ENCODE assay signal across 10 cellular contexts in genomic region chr6:41636803-41637178, GRCh38. TPM values are rescaled to one million over a fixed set of nuclear protein-coding genes. Genes with fewer than 3 reads are reported as not detected.
DNase-seq lines count a peak whose midpoint lies in the region; ATAC-seq and TF ChIP-seq lines count a peak whose summit lies in the region.
"Had no signal": no experiment of that assay in that cellular context is flagged by ENCODE, and none has a peak within 500 bp of the region (broad histone marks: within the 10 kb centered on the region; RNA-seq: fewer than 3 reads in every experiment).

No MANE protein-coding gene starts in this region.

- H2BK120ac ChIP-seq in mesendoderm (ENCODE audit: low read depth, low read length): peak overlapping the region; percentile 19

- H3K9me3 Mint-ChIP-seq in activated naive CD8-positive, alpha-beta T cell (ENCODE audit: low read depth): no peaks in the 10 kb centered on the region
- no peaks in the 10 kb centered on the region for H3K9me3 Mint-ChIP-seq in activated naive CD8-positive, alpha-beta T cell treated with anti-CD3 and anti-CD28 coated beads, Interleukin-2, amount 50 U/mL, for 24 hours
- no peaks in the 10 kb centered on the region for H3K9me3 Mint-ChIP-seq in endothelial cell (ENCODE audit: unreplicated experiment)
- H3K9me3 Mint-ChIP-seq in activated T-cell treated with anti-CD3 and anti-CD28 coated beads, Interleukin-2, amount 50 U/mL, for 24 hours: no peaks in the 10 kb centered on the region
- no peaks in the 10 kb centered on the region for H3K9me3 Mint-ChIP-seq in activated CD4-positive, alpha-beta T cell treated with anti-CD3 and anti-CD28 coated beads, Interleukin-2, amount 10 ng/mL, durations not matched to agents 7 days and 5 days

- peak overlapping the region; percentile 71 for H3K4me3 ChIP-seq in mesendoderm (ENCODE audit: low read length)
- H3K4me3 ChIP-seq in uterus: peak overlapping the region; percentile 7 to 43

- H3K27ac Mint-ChIP-seq in activated naive CD8-positive, alpha-beta T cell: no peak overlapping the region
- no peak overlapping the region for H3K27ac Mint-ChIP-seq in activated naive CD8-positive, alpha-beta T cell treated with anti-CD3 and anti-CD28 coated beads, Interleukin-2, amount 50 U/mL, for 24 hours
- H3K27ac Mint-ChIP-seq in endothelial cell (ENCODE audit: unreplicated experiment): peak overlapping the region; percentile 66
- H3K27ac Mint-ChIP-seq in activated T-cell treated with anti-CD3 and anti-CD28 coated beads, Interleukin-2, amount 50 U/mL, for 24 hours: no peak overlapping the region
- no peak overlapping the region for H3K27ac Mint-ChIP-seq in activated CD4-positive, alpha-beta T cell treated with anti-CD3 and anti-CD28 coated beads, Interleukin-2, amount 10 ng/mL, durations not matched to agents 7 days and 5 days

- H3K9ac ChIP-seq in mesendoderm (ENCODE audit: low read length): peak overlapping the region; percentile 88

- intact Hi-C loops in uterus (cut with DNase I; ENCODE audit: low total_unique reads): no loop called here

- no peaks in the 10 kb centered on the region for H3K36me3 ChIP-seq in mesendoderm (ENCODE audit: control insufficient read depth, insufficient read depth, low read length)
- H3K36me3 ChIP-seq in uterus: no peaks in the 10 kb centered on the region

- H3K4me1 Mint-ChIP-seq in activated naive CD8-positive, alpha-beta T cell (ENCODE audit: low read depth): peaks cover 16% of the 10 kb centered on the region
- peaks cover 5% of the 10 kb centered on the region for H3K4me1 Mint-ChIP-seq in activated naive CD8-positive, alpha-beta T cell treated with anti-CD3 and anti-CD28 coated beads, Interleukin-2, amount 50 U/mL, for 24 hours
- H3K4me1 Mint-ChIP-seq in endothelial cell (ENCODE audit: unreplicated experiment): peaks cover 50% of the 10 kb centered on the region
- peaks cover 11% of the 10 kb centered on the region for H3K4me1 Mint-ChIP-seq in activated T-cell treated with anti-CD3 and anti-CD28 coated beads, Interleukin-2, amount 50 U/mL, for 24 hours (ENCODE audit: low read depth)
- H3K4me1 Mint-ChIP-seq in activated CD4-positive, alpha-beta T cell treated with anti-CD3 and anti-CD28 coated beads, Interleukin-2, amount 10 ng/mL, durations not matched to agents 7 days and 5 days: peaks cover 6% of the 10 kb centered on the region

- peak overlapping the region; percentile 67 for H4K8ac ChIP-seq in mesendoderm (ENCODE audit: low read depth, low read length)

- no peak overlapping the region for H3K23ac ChIP-seq in mesendoderm (ENCODE audit: low read length)

- no peak overlapping the region for H2AK5ac ChIP-seq in mesendoderm (ENCODE audit: low read length)

- peaks cover 21% of the 10 kb centered on the region for H3K27me3 Mint-ChIP-seq in activated naive CD8-positive, alpha-beta T cell
- H3K27me3 Mint-ChIP-seq in activated naive CD8-positive, alpha-beta T cell treated with anti-CD3 and anti-CD28 coated beads, Interleukin-2, amount 50 U/mL, for 24 hours: peaks cover 53% of the 10 kb centered on the region
- H3K27me3 Mint-ChIP-seq in endothelial cell (ENCODE audit: unreplicated experiment): peaks cover 20% of the 10 kb centered on the region
- peaks cover 72% of the 10 kb centered on the region for H3K27me3 Mint-ChIP-seq in activated T-cell treated with anti-CD3 and anti-CD28 coated beads, Interleukin-2, amount 50 U/mL, for 24 hours
- H3K27me3 Mint-ChIP-seq in activated CD4-positive, alpha-beta T cell treated with anti-CD3 and anti-CD28 coated beads, Interleukin-2, amount 10 ng/mL, durations not matched to agents 7 days and 5 days: peaks cover 67% of the 10 kb centered on the region

- peak overlapping the region; percentile 88 for H3K56ac ChIP-seq in mesendoderm (ENCODE audit: low read length)

- DNase-seq in activated naive CD8-positive, alpha-beta T cell treated with anti-CD3 and anti-CD28 coated beads, Interleukin-2, amount 50 U/mL, for 24 hours: no peak
- DNase-seq in endothelial cell (ENCODE audit: low spot score) (peak; percentile 56), mesendoderm (peak; percentile 83), uterus (no peak)
- no peak for DNase-seq in activated T-cell treated with anti-CD3 and anti-CD28 coated beads, Interleukin-2, amount 50 U/mL, for 24 hours
- DNase-seq in activated CD4-positive, alpha-beta T cell treated with anti-CD3 and anti-CD28 coated beads, Interleukin-2, amount 10 ng/mL, durations not matched to agents 7 days and 5 days: no peak
- DNase-seq: activated CD4-positive, alpha-beta T cell treated with anti-CD3 and anti-CD28 coated beads for 48 hours; NCI-H446 treated with DMSO at 0.1 percent for 48 hours had no signal

- H3K27me3 ChIP-seq in mesendoderm (ENCODE audit: insufficient read depth, low read length, poor library complexity): no peaks in the 10 kb centered on the region
- no peaks in the 10 kb centered on the region for H3K27me3 ChIP-seq in uterus

- peaks cover 29% of the 10 kb centered on the region for H3K79me2 ChIP-seq in mesendoderm (ENCODE audit: control insufficient read depth, insufficient read depth, low read length)

- peak overlapping the region; percentile 100 for H3K4me2 ChIP-seq in mesendoderm (ENCODE audit: low read length)

- POLR2A ChIA-PET in activated CD4-positive, alpha-beta T cell treated with anti-CD3 and anti-CD28 coated beads, Interleukin-2, amount 10 ng/mL, durations not matched to agents 7 days and 5 days (lab: Charles Lee): no interaction called here

- CTCF ChIA-PET in activated CD4-positive, alpha-beta T cell treated with anti-CD3 and anti-CD28 coated beads, Interleukin-2, amount 10 ng/mL, durations not matched to agents 7 days and 5 days (lab: Charles Lee): interaction anchor here (1.0 kb wide), 1 partner anchor 43 kb away, joined by 3 read pairs; no protein-coding TSS in a partner anchor

- no peak for TF ChIP-seq POLR2A in uterus (IDR thresholded peaks at IDR 0.05)

- peak overlapping the region; percentile 23 for H2BK15ac ChIP-seq in mesendoderm (replicated peaks; ENCODE audit: low read depth)

- peak overlapping the region; percentile 90 for H3K4ac ChIP-seq in mesendoderm (ENCODE audit: low read depth, low read length)

- peaks cover 16% of the 10 kb centered on the region for H3K4me1 ChIP-seq in mesendoderm (ENCODE audit: control insufficient read depth, low read depth, low read length)
- H3K4me1 ChIP-seq in uterus: peaks cover 0 to 6% of the 10 kb centered on the region in 2 donors

- no peaks in the 10 kb centered on the region for H3K36me3 Mint-ChIP-seq in activated naive CD8-positive, alpha-beta T cell
- H3K36me3 Mint-ChIP-seq in activated naive CD8-positive, alpha-beta T cell treated with anti-CD3 and anti-CD28 coated beads, Interleukin-2, amount 50 U/mL, for 24 hours (ENCODE audit: low read depth): no peaks in the 10 kb centered on the region
- H3K36me3 Mint-ChIP-seq in endothelial cell (ENCODE audit: low read depth, unreplicated experiment): peaks cover 19% of the 10 kb centered on the region
- no peaks in the 10 kb centered on the region for H3K36me3 Mint-ChIP-seq in activated T-cell treated with anti-CD3 and anti-CD28 coated beads, Interleukin-2, amount 50 U/mL, for 24 hours (ENCODE audit: low read depth)
- no peaks in the 10 kb centered on the region for H3K36me3 Mint-ChIP-seq in activated CD4-positive, alpha-beta T cell treated with anti-CD3 and anti-CD28 coated beads, Interleukin-2, amount 10 ng/mL, durations not matched to agents 7 days and 5 days (ENCODE audit: low read depth)

- H3K4me3 Mint-ChIP-seq in activated naive CD8-positive, alpha-beta T cell: peak overlapping the region; percentile 61
- no peak overlapping the region for H3K4me3 Mint-ChIP-seq in activated naive CD8-positive, alpha-beta T cell treated with anti-CD3 and anti-CD28 coated beads, Interleukin-2, amount 50 U/mL, for 24 hours
- H3K4me3 Mint-ChIP-seq in endothelial cell (ENCODE audit: unreplicated experiment): peak overlapping the region; percentile 91
- no peak overlapping the region for H3K4me3 Mint-ChIP-seq in activated T-cell treated with anti-CD3 and anti-CD28 coated beads, Interleukin-2, amount 50 U/mL, for 24 hours
- no peak overlapping the region for H3K4me3 Mint-ChIP-seq in activated CD4-positive, alpha-beta T cell treated with anti-CD3 and anti-CD28 coated beads, Interleukin-2, amount 10 ng/mL, durations not matched to agents 7 days and 5 days

- H2BK5ac ChIP-seq in mesendoderm (ENCODE audit: low read length): no peak overlapping the region

- ATAC-seq in activated naive CD8-positive, alpha-beta T cell treated with anti-CD3 and anti-CD28 coated beads, Interleukin-2, amount 50 U/mL, for 24 hours: no peak
- no peak for ATAC-seq in GM18870 (IDR thresholded peaks at IDR 0.05; ENCODE audit: unreplicated experiment)

- no peaks in the 10 kb centered on the region for H3K9me3 ChIP-seq in uterus

- no peak overlapping the region for H4K5ac ChIP-seq in mesendoderm (ENCODE audit: low read length)

- TF ChIP-seq CTCF in endothelial cell (IDR thresholded peaks at IDR 0.05; ENCODE audit: unreplicated experiment) (no peak), uterus (IDR thresholded peaks at IDR 0.05) (no peak)

- H3K27ac ChIP-seq in mesendoderm (ENCODE audit: low read depth, low read length): peak overlapping the region; percentile 78
- H3K27ac ChIP-seq in uterus: no peak overlapping the region

- H3K18ac ChIP-seq in mesendoderm (ENCODE audit: low read length): peak overlapping the region; percentile 25

- no CpG with 5 or more reads among the region's 30 CpGs for WGBS in mesendoderm (ENCODE audit: extremely low coverage, insufficient coverage, low lambda C conversion rate)

- peaks cover 17% of the 10 kb centered on the region for H3K79me1 ChIP-seq in mesendoderm (ENCODE audit: low read length)

RNA-seq across cellular contexts. Expression of gene MDFI, which starts 1.5 kb away (rescaled TPM):
- total RNA-seq in endothelial cell (ENCODE audit: unreplicated experiment): 285 TPM
- 68.1 TPM for polyA plus RNA-seq in mesendoderm (2013, experiment 1 of 2)
- polyA plus RNA-seq in mesendoderm (2013, experiment 2 of 2): 63.7 TPM
- total RNA-seq in uterus: 10 to 100 TPM; 14.4 to 80.0 (median 23.4) TPM
- total RNA-seq in activated CD4-positive, alpha-beta T cell treated with anti-CD3 and anti-CD28 coated beads, Interleukin-2, amount 10 ng/mL, durations not matched to agents 7 days and 5 days: not detected

Comparison
In these comparisons a context has a peak if more than half of its experiments do, and no peak if none do; other contexts are left out.
1. H3K4me3 Mint-ChIP-seq: peak in activated naive CD8-positive, alpha-beta T cell (single experiment) and endothelial cell (single experiment); none in activated naive CD8-positive, alpha-beta T cell treated with anti-CD3 and anti-CD28 coated beads, Interleukin-2, amount 50 U/mL, for 24 hours (single experiment), activated T-cell treated with anti-CD3 and anti-CD28 coated beads, Interleukin-2, amount 50 U/mL, for 24 hours (single experiment) and activated CD4-positive, alpha-beta T cell treated with anti-CD3 and anti-CD28 coated beads, Interleukin-2, amount 10 ng/mL, durations not matched to agents 7 days and 5 days (single experiment).
2. DNase-seq: peak in endothelial cell (single experiment) and mesendoderm (single experiment); none in activated naive CD8-positive, alpha-beta T cell treated with anti-CD3 and anti-CD28 coated beads, Interleukin-2, amount 50 U/mL, for 24 hours (single experiment), uterus (0 of 2), activated T-cell treated with anti-CD3 and anti-CD28 coated beads, Interleukin-2, amount 50 U/mL, for 24 hours (single experiment) and activated CD4-positive, alpha-beta T cell treated with anti-CD3 and anti-CD28 coated beads, Interleukin-2, amount 10 ng/mL, durations not matched to agents 7 days and 5 days (single experiment).
3. RNA of gene MDFI, which starts 1.5 kb away (total RNA-seq): 285 TPM in endothelial cell (single experiment) and 14.4 to 80.0 TPM in uterus; not detected in activated CD4-positive, alpha-beta T cell treated with anti-CD3 and anti-CD28 coated beads, Interleukin-2, amount 10 ng/mL, durations not matched to agents 7 days and 5 days; every median in the first group is over 10 times any median in the second.